10 cellular contexts compared by ENCODE assay signal in genomic region chr10:30819306-30820190, GRCh38.
DNase-seq lines count a peak whose midpoint lies in the region; ATAC-seq and TF ChIP-seq lines count a peak whose summit lies in the region.
"Had no signal": no experiment of that assay in that cellular context is flagged by ENCODE, and none has a peak within 500 bp of the region (broad histone marks: within the 10 kb centered on the region; RNA-seq: fewer than 3 reads in every experiment).

No MANE protein-coding gene starts in this region.

- no peak for TF ChIP-seq EP300 in upper lobe of left lung (IDR thresholded peaks at IDR 0.05)

- TF ChIP-seq POLR2A in uterus (IDR thresholded peaks at IDR 0.05) (no peak), upper lobe of left lung (IDR thresholded peaks at IDR 0.05) (no peak)

- no peaks in the 10 kb centered on the region for H3K27me3 ChIP-seq in muscle layer of duodenum (ENCODE audit: low read depth, low read length)
- no peaks in the 10 kb centered on the region for H3K27me3 ChIP-seq in uterus
- H3K27me3 ChIP-seq in upper lobe of left lung, result no peaks in the 10 kb centered on the region

- intact Hi-C loops in uterus (cut with DNase I; ENCODE audit: low total_unique reads), result no loop called here

- ATAC-seq in GM21528 (IDR thresholded peaks at IDR 0.05; ENCODE audit: low FRiP score, unreplicated experiment), result no peak
- no peak for ATAC-seq in upper lobe of left lung (ENCODE audit: low FRiP score in 2 of 2)
- ATAC-seq in GM21723 (IDR thresholded peaks at IDR 0.05; ENCODE audit: unreplicated experiment), result no peak

- H3K9me3 ChIP-seq in muscle layer of duodenum (ENCODE audit: control insufficient read depth in 1 of 2, low read length in 2 of 2) (no peaks in the 10 kb centered on the region), uterus (no peaks in the 10 kb centered on the region), upper lobe of left lung (no peaks in the 10 kb centered on the region)

- WGBS in upper lobe of left lung, 2 donors, result 62 to 85% methylated on average over 15 of the region's 15 CpGs

- TF ChIP-seq CTCF in uterus (IDR thresholded peaks at IDR 0.05) (no peak), upper lobe of left lung (IDR thresholded peaks at IDR 0.05) (no peak)

- H3K36me3 ChIP-seq in muscle layer of duodenum (ENCODE audit: control insufficient read depth in 1 of 2, insufficient read depth in 2 of 2, low read length in 2 of 2), result no peaks in the 10 kb centered on the region
- no peaks in the 10 kb centered on the region for H3K36me3 ChIP-seq in uterus
- no peaks in the 10 kb centered on the region for H3K36me3 ChIP-seq in upper lobe of left lung

- H3K27ac ChIP-seq in muscle layer of duodenum (ENCODE audit: low read length) (peak overlapping the region; percentile 42), uterus (peak overlapping the region; percentile 83 to 84), upper lobe of left lung (peak overlapping the region in 2 of 4 donors; percentile 21 to 40)
- H3K27ac ChIP-seq: 22Rv1, VCaP had no signal

- peak; percentile 17 for DNase-seq in NCI-H82 (lab: John Stamatoyannopoulos, UW)
- DNase-seq in NCI-H82 treated with DMSO at 0.1 percent for 48 hours (lab: John Stamatoyannopoulos, UW; ENCODE audit: unreplicated experiment), result no peak
- peak; percentile 81 for DNase-seq in fibroblast of gingiva (ENCODE audit: low read depth)
- no peak for DNase-seq in uterus
- no peak for DNase-seq in upper lobe of left lung

- H3K4me1 ChIP-seq in muscle layer of duodenum (ENCODE audit: control insufficient read depth in 1 of 2, insufficient read depth in 2 of 2, low read length in 2 of 2) (peaks cover 9 to 19% of the 10 kb centered on the region in 2 donors), uterus (peaks cover 3 to 11% of the 10 kb centered on the region in 2 donors), upper lobe of left lung (peaks cover 8 to 14% (median 10%) of the 10 kb centered on the region in 4 donors)

- H3K4me3 ChIP-seq in muscle layer of duodenum (ENCODE audit: low read depth in 1 of 2, low read length in 2 of 2), result peak overlapping the region in 1 of 2 donors; percentile 34
- no peak overlapping the region for H3K4me3 ChIP-seq in uterus
- H3K4me3 ChIP-seq in upper lobe of left lung, result no peak overlapping the region

Comparison
In these comparisons a context has a peak if more than half of its experiments do, and no peak if none do; other contexts are left out.
1. DNase-seq: peak in NCI-H82 (single experiment) and fibroblast of gingiva (single experiment); none in NCI-H82 treated with DMSO at 0.1 percent for 48 hours (single experiment), uterus (0 of 2) and upper lobe of left lung (0 of 2).